In genomic region chr12:42643881-42644579, GRCh38 we compare ENCODE assay signal across 20 cellular contexts. TPM values are rescaled to one million over a fixed set of nuclear protein-coding genes. Genes with fewer than 3 reads are reported as not detected.
"Had no signal": no experiment of that assay in that cellular context is flagged by ENCODE, and none has a peak within 500 bp of the region (broad histone marks: within the 10 kb centered on the region; RNA-seq: fewer than 3 reads in every experiment).

No MANE protein-coding gene starts in this region.

- DNase-seq: activated CD4-positive, alpha-beta T cell treated with anti-CD3 and anti-CD28 coated beads, Interleukin-2, amount 10 ng/mL, durations not matched to agents 7 days and 5 days; activated CD4-positive, CD25-positive, alpha-beta regulatory T cell treated with anti-CD3 and anti-CD28 coated beads, Interleukin-2, amount 50 U/mL, for 72 hours; activated CD8-positive, alpha-beta T cell treated with anti-CD3 and anti-CD28 coated beads for 36 hours; activated naive CD4-positive, alpha-beta T cell; activated T-cell treated with anti-CD3 and anti-CD28 coated beads, Interleukin-2, amount 50 U/mL, for 1 hour; adrenal gland; cerebellar nuclear complex; cortex of kidney; endodermal cell; esophagus squamous epithelium; gastrocnemius medialis; left ventricle myocardium superior; mammary epithelial cell; midbrain; stimulated activated CD4-positive, alpha-beta T cell treated with anti-CD3 and anti-CD28 coated beads, Interleukin-1b, Interleukin-23, amount 100 ng/mL, for 48 hours; stimulated activated naive CD8-positive, alpha-beta T cell treated with anti-CD3 and anti-CD28 coated beads, Interleukin-15, amount 100 ng/mL, for 72 hours; WERI-Rb-1 had no signal

- H3K9me3 ChIP-seq: adrenal gland, esophagus squamous epithelium, gastrocnemius medialis, right atrium auricular region, tibial nerve had no signal

- H3K36me3 ChIP-seq: adrenal gland, esophagus squamous epithelium, gastrocnemius medialis, right atrium auricular region, tibial nerve, WERI-Rb-1 had no signal

- H3K4me3 ChIP-seq: adrenal gland, esophagus squamous epithelium, gastrocnemius medialis, right atrium auricular region, tibial nerve had no signal

- H3K27ac ChIP-seq: adrenal gland, esophagus squamous epithelium, gastrocnemius medialis, right atrium auricular region, tibial nerve, WERI-Rb-1 had no signal

- H3K4me1 ChIP-seq: adrenal gland, esophagus squamous epithelium, gastrocnemius medialis, right atrium auricular region, tibial nerve had no signal

- H3K27me3 ChIP-seq: adrenal gland, esophagus squamous epithelium, gastrocnemius medialis, right atrium auricular region, tibial nerve had no signal

- ATAC-seq: activated CD8-positive, alpha-beta T cell treated with anti-CD3 and anti-CD28 coated beads for 36 hours; gastrocnemius medialis; left ventricle myocardium superior; natural killer cell treated with Interleukin-12 subunit alpha and Interleukin-12 subunit beta and Interleukin-15 and Interleukin-18, amount 100 ng/mL, for 72 hours; stimulated activated naive CD8-positive, alpha-beta T cell treated with anti-CD3 and anti-CD28 coated beads, Interleukin-15, amount 100 ng/mL, for 72 hours had no signal

RNA-seq across cellular contexts. Expression of gene PRICKLE1, which starts 54.5 kb away (rescaled TPM):
- total RNA-seq: activated CD8-positive, alpha-beta T cell treated with anti-CD3 and anti-CD28 coated beads for 36 hours; natural killer cell treated with Interleukin-12 subunit alpha and Interleukin-12 subunit beta and Interleukin-15 and Interleukin-18, amount 100 ng/mL, for 72 hours had no signal
